1 cellular context compared by ENCODE assay signal in the genomic region with DNA sequence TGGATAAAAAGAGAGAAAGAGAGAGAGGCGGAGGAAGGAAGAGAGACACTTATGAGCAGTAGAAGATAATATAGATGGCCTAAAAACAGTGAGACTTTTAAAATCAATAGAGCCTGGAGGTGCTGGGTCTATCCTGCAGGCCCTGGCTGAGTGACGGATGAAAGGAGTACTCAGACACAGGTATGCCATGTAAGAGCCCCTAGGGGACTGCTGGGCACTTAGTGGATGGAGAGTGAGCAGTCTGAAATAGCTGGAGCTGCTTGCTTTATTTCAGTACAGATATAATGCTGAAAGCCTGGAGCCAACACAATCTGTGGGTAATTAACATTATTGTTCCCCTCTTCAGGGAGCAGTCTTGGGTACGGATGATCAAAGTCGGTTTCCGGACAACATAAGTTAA.
TF ChIP-seq lines count a peak whose summit lies in the region.

No MANE protein-coding gene starts in this region.

TF ChIP-seq in WTC11, 78 proteins besides CTCF, POLR2A, EP300 and RAD21 (continued from another document):
- TF ChIP-seq ATF3 (CRISPR knock-in tag; conservative IDR thresholded peaks at IDR 0.05): no peak
- no peak for TF ChIP-seq IRF1 (CRISPR knock-in tag; IDR thresholded peaks at IDR 0.05)
- TF ChIP-seq, protein P1, sequence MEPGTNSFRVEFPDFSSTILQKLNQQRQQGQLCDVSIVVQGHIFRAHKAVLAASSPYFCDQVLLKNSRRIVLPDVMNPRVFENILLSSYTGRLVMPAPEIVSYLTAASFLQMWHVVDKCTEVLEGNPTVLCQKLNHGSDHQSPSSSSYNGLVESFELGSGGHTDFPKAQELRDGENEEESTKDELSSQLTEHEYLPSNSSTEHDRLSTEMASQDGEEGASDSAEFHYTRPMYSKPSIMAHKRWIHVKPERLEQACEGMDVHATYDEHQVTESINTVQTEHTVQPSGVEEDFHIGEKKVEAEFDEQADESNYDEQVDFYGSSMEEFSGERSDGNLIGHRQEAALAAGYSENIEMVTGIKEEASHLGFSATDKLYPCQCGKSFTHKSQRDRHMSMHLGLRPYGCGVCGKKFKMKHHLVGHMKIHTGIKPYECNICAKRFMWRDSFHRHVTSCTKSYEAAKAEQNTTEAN (CRISPR knock-in tag; IDR thresholded peaks at IDR 0.05): no peak
- TF ChIP-seq ZNF425 (CRISPR knock-in tag; conservative IDR thresholded peaks at IDR 0.05): no peak
- no peak for TF ChIP-seq ZNF671 (CRISPR knock-in tag; IDR thresholded peaks at IDR 0.05)
- TF ChIP-seq, protein P2, sequence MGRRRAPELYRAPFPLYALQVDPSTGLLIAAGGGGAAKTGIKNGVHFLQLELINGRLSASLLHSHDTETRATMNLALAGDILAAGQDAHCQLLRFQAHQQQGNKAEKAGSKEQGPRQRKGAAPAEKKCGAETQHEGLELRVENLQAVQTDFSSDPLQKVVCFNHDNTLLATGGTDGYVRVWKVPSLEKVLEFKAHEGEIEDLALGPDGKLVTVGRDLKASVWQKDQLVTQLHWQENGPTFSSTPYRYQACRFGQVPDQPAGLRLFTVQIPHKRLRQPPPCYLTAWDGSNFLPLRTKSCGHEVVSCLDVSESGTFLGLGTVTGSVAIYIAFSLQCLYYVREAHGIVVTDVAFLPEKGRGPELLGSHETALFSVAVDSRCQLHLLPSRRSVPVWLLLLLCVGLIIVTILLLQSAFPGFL (CRISPR knock-in tag; IDR thresholded peaks at IDR 0.05; ENCODE audit: borderline replicate concordance): no peak
- TF ChIP-seq FOXK1 (CRISPR knock-in tag; IDR thresholded peaks at IDR 0.05): no peak
